19 cellular contexts compared by ENCODE assay signal in the genomic region with DNA sequence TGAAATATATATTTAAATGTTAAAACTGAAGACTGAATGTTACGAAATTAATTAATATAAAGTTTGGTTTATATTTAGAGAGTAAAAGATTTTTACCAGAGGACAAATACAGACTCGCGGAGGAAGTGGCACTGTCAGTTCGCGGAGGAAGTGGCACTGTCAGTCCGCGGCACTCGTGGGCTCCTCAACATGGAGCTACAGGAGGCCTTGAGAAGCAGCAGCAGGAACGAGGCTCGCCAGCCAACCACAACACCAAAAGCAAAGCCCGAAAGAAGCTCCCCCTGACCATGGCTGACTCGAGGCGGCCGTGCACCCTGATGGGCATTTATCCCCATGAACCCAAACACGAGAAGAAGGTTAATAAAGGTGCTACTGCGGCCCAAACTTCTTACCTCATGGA.
"Had no signal": no experiment of that assay in that cellular context is flagged by ENCODE, and none has a peak within 500 bp of the region (broad histone marks: within the 10 kb centered on the region; RNA-seq: fewer than 3 reads in every experiment).

No MANE protein-coding gene starts in this region.

- H3K36me3 Mint-ChIP-seq: immature natural killer cell; natural killer cell treated with Interleukin-12 subunit alpha and Interleukin-12 subunit beta and Interleukin-15 and Interleukin-18, amount 100 ng/mL, for 72 hours; neural progenitor cell; type B pancreatic cell had no signal

- H3K4me1 Mint-ChIP-seq: immature natural killer cell had no signal

- H3K27ac ChIP-seq: esophagus squamous epithelium, neural progenitor cell, ovary, thyroid gland had no signal

- H3K36me3 ChIP-seq: esophagus squamous epithelium, neural progenitor cell, ovary, thyroid gland had no signal

- ATAC-seq: left colon; left ventricle myocardium superior; natural killer cell treated with Interleukin-12 subunit alpha and Interleukin-12 subunit beta and Interleukin-15 and Interleukin-18, amount 100 ng/mL, for 72 hours; right cardiac atrium had no signal

- H3K9me3 Mint-ChIP-seq: neural progenitor cell, type B pancreatic cell had no signal

- H2AFZ ChIP-seq: neural progenitor cell had no signal

- H3K9me3 ChIP-seq: esophagus squamous epithelium, ovary, thyroid gland had no signal

- H3K27ac Mint-ChIP-seq: immature natural killer cell; natural killer cell treated with Interleukin-12 subunit alpha and Interleukin-12 subunit beta and Interleukin-15 and Interleukin-18, amount 100 ng/mL, for 72 hours; neural progenitor cell; type B pancreatic cell had no signal

- H3K4me3 ChIP-seq: esophagus squamous epithelium, lung, neural progenitor cell, ovary, smooth muscle cell, thyroid gland had no signal

- H3K9ac ChIP-seq: neural progenitor cell had no signal

- H3K4me3 Mint-ChIP-seq: immature natural killer cell; natural killer cell treated with Interleukin-12 subunit alpha and Interleukin-12 subunit beta and Interleukin-15 and Interleukin-18, amount 100 ng/mL, for 72 hours; neural progenitor cell; type B pancreatic cell had no signal

- H3K4me2 ChIP-seq: neural progenitor cell, smooth muscle cell had no signal

- H3K27me3 Mint-ChIP-seq: natural killer cell treated with Interleukin-12 subunit alpha and Interleukin-12 subunit beta and Interleukin-15 and Interleukin-18, amount 100 ng/mL, for 72 hours; type B pancreatic cell had no signal

- DNase-seq: dermis blood vessel endothelial cell; esophagus squamous epithelium; foreskin fibroblast; immature natural killer cell; left colon; left ventricle myocardium superior; mesenchymal stem cell; midbrain; nucleus accumbens; ovary; right cardiac atrium; stimulated activated CD4-positive, alpha-beta T cell treated with anti-CD3 and anti-CD28 coated beads, Interleukin-2, amount 100 ng/mL, for 48 hours; stimulated activated naive CD4-positive, alpha-beta T cell treated with Interleukin-2 at 50 U/mL for 16 hours; thyroid gland had no signal

- H3K4me1 ChIP-seq: esophagus squamous epithelium, neural progenitor cell, thyroid gland had no signal

- H3K27me3 ChIP-seq: esophagus squamous epithelium, neural progenitor cell, ovary, thyroid gland had no signal
